11 cellular contexts compared by ENCODE assay signal in the genomic region with DNA sequence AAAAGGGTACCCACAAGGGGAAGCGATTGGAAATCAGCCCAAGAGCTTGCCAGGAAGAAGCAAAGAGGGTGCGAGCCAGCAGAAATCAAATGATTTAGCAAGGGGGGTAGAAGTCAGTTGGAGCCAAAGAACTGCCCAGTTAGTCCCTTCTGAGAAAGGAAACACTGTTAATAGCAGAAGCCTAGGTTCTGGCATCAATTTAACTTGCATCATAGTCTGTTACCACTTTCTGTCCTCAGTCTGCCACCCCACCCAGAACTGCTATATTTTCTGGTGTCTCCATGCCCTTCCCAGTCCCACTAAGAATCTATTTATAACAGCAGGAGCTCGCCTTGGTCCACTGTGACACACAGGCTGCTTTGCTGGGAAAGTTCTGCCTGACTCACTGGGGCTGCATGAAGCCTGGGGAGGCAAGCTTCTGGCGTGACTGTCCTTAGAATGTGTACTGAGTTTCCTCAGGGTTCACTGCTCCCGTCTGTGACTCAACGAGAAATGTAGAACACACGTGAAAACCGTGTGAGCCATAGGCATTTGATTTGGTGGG.
A peak's percentile ranks its signal among the peaks of the same experiment; 100 is the strongest.
DNase-seq lines count a peak whose midpoint lies in the region; ATAC-seq and TF ChIP-seq lines count a peak whose summit lies in the region.
"Had no signal": no experiment of that assay in that cellular context is flagged by ENCODE, and none has a peak within 500 bp of the region (broad histone marks: within the 10 kb centered on the region; RNA-seq: fewer than 3 reads in every experiment).

No MANE protein-coding gene starts in this region.

- no peak overlapping the region for H3K4me2 ChIP-seq in GM23338

- no peaks in the 10 kb centered on the region for H4K20me1 ChIP-seq in GM23338 (replicated peaks; ENCODE audit: insufficient read depth)

- H3K27me3 ChIP-seq in GM23338 (ENCODE audit: insufficient read depth) (no peaks in the 10 kb centered on the region), brain microvascular endothelial cell (replicated peaks) (no peaks in the 10 kb centered on the region), stomach smooth muscle (ENCODE audit: control insufficient read depth in 1 of 2, insufficient read depth in 2 of 2, low read length in 2 of 2) (no peaks in the 10 kb centered on the region)

- no peak for TF ChIP-seq CTCF in GM23338 (conservative IDR thresholded peaks at IDR 0.05; ENCODE audit: low read depth in 2 of 2)
- no peak for TF ChIP-seq CTCF in brain microvascular endothelial cell (IDR thresholded peaks at IDR 0.05; ENCODE audit: low read depth, low read length, missing control alignments)

- peak overlapping the region; percentile 64; the same call in 1 of the 2 replicates for H2AFZ ChIP-seq in GM23338

- H3K9me2 ChIP-seq in GM23338 (ENCODE audit: insufficient read depth) = no peaks in the 10 kb centered on the region

- H3K27ac Mint-ChIP-seq in GM23338 = no peak overlapping the region

- H3K4me1 ChIP-seq in GM23338 (ENCODE audit: insufficient read depth) = no peaks in the 10 kb centered on the region
- peaks cover 16% of the 10 kb centered on the region for H3K4me1 ChIP-seq in stomach smooth muscle (ENCODE audit: control insufficient read depth, insufficient read depth, low read length)

- no peaks in the 10 kb centered on the region for H3K9me3 ChIP-seq in stomach smooth muscle (ENCODE audit: control insufficient read depth in 2 of 2, low read length in 2 of 2)

- no peaks in the 10 kb centered on the region for H3K9me3 Mint-ChIP-seq in GM23338

- H3K27ac ChIP-seq in GM23338 (ENCODE audit: low read depth) (no peak overlapping the region), brain microvascular endothelial cell (peak overlapping the region; percentile 99), stomach smooth muscle (ENCODE audit: low read length) (peak overlapping the region; percentile 55)

- ATAC-seq in GM23338 = no peak
- ATAC-seq in GM18498 (IDR thresholded peaks at IDR 0.05; ENCODE audit: unreplicated experiment) = no peak

- H3K4me3 ChIP-seq in GM23338 (no peak overlapping the region), brain microvascular endothelial cell (ENCODE audit: low read depth, low read length) (no peak overlapping the region), stomach smooth muscle (ENCODE audit: low read length in 2 of 2) (peak overlapping the region in 1 of 2 donors; percentile 44)

- no peaks in the 10 kb centered on the region for H3K36me3 ChIP-seq in GM23338 (ENCODE audit: insufficient read depth)
- no peaks in the 10 kb centered on the region for H3K36me3 ChIP-seq in brain microvascular endothelial cell (replicated peaks)
- H3K36me3 ChIP-seq in stomach smooth muscle (ENCODE audit: control insufficient read depth in 2 of 2, insufficient read depth in 2 of 2, low read length in 2 of 2) = no peaks in the 10 kb centered on the region

- H3K79me2 ChIP-seq in GM23338 (replicated peaks; ENCODE audit: insufficient read depth) = no peaks in the 10 kb centered on the region

- H3F3A ChIP-seq in GM23338 (replicated peaks; ENCODE audit: low read depth) = no peaks in the 10 kb centered on the region

- no peak overlapping the region for H3K4me3 Mint-ChIP-seq in GM23338

- no peaks in the 10 kb centered on the region; the same call in 2 of the 3 replicates for H3K36me3 Mint-ChIP-seq in GM23338 (ENCODE audit: low read depth)

- DNase-seq in GM23338 (ENCODE audit: low spot score) (no peak), brain microvascular endothelial cell (peak; percentile 96), iris pigment epithelial cell (ENCODE audit: low read depth) (peak; percentile 98), COLO668 (lab: John Stamatoyannopoulos, UW; ENCODE audit: unreplicated experiment) (no peak), HT-29 (ENCODE audit: low spot score) (no peak), GM19238 (ENCODE audit: insufficient read length, low spot score) (no peak)
- DNase-seq: cerebellar nuclear complex, NCI-H1048, T-helper 9 cell had no signal

- H3K9ac ChIP-seq in stomach smooth muscle (ENCODE audit: low read length in 2 of 2) = peak overlapping the region in 1 of 2 donors; percentile 29

- in situ Hi-C loops in brain microvascular endothelial cell (cut with HindIII; ENCODE audit: low pct_ligation_motif_present, low sequenced_read_pairs) = loop anchor here (10.0 to 25.0 kb wide), 2 partner anchors 381 to 484 kb away; a partner anchor contains a TSS

- peaks cover 4% of the 10 kb centered on the region for H3K27me3 Mint-ChIP-seq in GM23338 (ENCODE audit: insufficient read depth, low read depth, poor library complexity)

- 0 out of 3 replicates have a peak, but pooled peaks cover 2% of the 10 kb centered on the region for H3K4me1 Mint-ChIP-seq in GM23338

TF ChIP-seq in GM23338, 12 proteins besides CTCF, POLR2A, EP300 and RAD21 (continues in another document):
- TF ChIP-seq, protein P1, sequence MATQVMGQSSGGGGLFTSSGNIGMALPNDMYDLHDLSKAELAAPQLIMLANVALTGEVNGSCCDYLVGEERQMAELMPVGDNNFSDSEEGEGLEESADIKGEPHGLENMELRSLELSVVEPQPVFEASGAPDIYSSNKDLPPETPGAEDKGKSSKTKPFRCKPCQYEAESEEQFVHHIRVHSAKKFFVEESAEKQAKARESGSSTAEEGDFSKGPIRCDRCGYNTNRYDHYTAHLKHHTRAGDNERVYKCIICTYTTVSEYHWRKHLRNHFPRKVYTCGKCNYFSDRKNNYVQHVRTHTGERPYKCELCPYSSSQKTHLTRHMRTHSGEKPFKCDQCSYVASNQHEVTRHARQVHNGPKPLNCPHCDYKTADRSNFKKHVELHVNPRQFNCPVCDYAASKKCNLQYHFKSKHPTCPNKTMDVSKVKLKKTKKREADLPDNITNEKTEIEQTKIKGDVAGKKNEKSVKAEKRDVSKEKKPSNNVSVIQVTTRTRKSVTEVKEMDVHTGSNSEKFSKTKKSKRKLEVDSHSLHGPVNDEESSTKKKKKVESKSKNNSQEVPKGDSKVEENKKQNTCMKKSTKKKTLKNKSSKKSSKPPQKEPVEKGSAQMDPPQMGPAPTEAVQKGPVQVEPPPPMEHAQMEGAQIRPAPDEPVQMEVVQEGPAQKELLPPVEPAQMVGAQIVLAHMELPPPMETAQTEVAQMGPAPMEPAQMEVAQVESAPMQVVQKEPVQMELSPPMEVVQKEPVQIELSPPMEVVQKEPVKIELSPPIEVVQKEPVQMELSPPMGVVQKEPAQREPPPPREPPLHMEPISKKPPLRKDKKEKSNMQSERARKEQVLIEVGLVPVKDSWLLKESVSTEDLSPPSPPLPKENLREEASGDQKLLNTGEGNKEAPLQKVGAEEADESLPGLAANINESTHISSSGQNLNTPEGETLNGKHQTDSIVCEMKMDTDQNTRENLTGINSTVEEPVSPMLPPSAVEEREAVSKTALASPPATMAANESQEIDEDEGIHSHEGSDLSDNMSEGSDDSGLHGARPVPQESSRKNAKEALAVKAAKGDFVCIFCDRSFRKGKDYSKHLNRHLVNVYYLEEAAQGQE (IDR thresholded peaks at IDR 0.05; ENCODE audit: unreplicated experiment) = no peak
- no peak for TF ChIP-seq NANOG (IDR thresholded peaks at IDR 0.05; ENCODE audit: borderline replicate concordance)
- TF ChIP-seq ZNF114 (CRISPR knock-in tag; IDR thresholded peaks at IDR 0.05) = no peak
- no peak for TF ChIP-seq POLR2AphosphoS5 (IDR thresholded peaks at IDR 0.05; ENCODE audit: low read depth)

Comparison
In these comparisons a context has a peak if more than half of its experiments do, and no peak if none do; other contexts are left out.
1. DNase-seq: peak in brain microvascular endothelial cell (single experiment) and iris pigment epithelial cell (single experiment); none in GM23338 (single experiment), COLO668 (single experiment), HT-29 (single experiment) and GM19238 (single experiment).